In genomic region chr3:72516361-72516760, GRCh38 we compare ENCODE assay signal across 21 cellular contexts.
DNase-seq lines count a peak whose midpoint lies in the region; ATAC-seq, FAIRE-seq and TF ChIP-seq lines count a peak whose summit lies in the region.
"Had no signal": no experiment of that assay in that cellular context is flagged by ENCODE, and none has a peak within 500 bp of the region (broad histone marks: within the 10 kb centered on the region; RNA-seq: fewer than 3 reads in every experiment).

No MANE protein-coding gene starts in this region.

- no peaks in the 10 kb centered on the region for H3K36me3 Mint-ChIP-seq in WTC11
- H3K36me3 Mint-ChIP-seq: CD8-positive, alpha-beta memory T cell; IgD-negative memory B cell had no signal

- peaks cover 8% of the 10 kb centered on the region; the same call in 1 of the 2 replicates for H3K9me3 Mint-ChIP-seq in WTC11
- H3K9me3 Mint-ChIP-seq: CD8-positive, alpha-beta memory T cell; H9; IgD-negative memory B cell had no signal

- H3K4me1 ChIP-seq in HepG2 (ENCODE audit: insufficient read depth, low read length) (peaks cover 52% of the 10 kb centered on the region), right lobe of liver (peaks cover 0 to 11% (median 0%) of the 10 kb centered on the region in 4 donors), smooth muscle cell (ENCODE audit: low read depth) (no peaks in the 10 kb centered on the region)

- H3K9me3 ChIP-seq in HepG2 (ENCODE audit: low read length) (no peaks in the 10 kb centered on the region), right lobe of liver (no peaks in the 10 kb centered on the region), smooth muscle cell (replicated peaks; ENCODE audit: low read depth) (no peaks in the 10 kb centered on the region)
- H3K9me3 ChIP-seq: BLaER1 treated with 17β-estradiol and CSF1 and Interleukin-3, amounts not matched to agents 10 nM and 100 nM had no signal

- H3K27me3 ChIP-seq in HepG2 (ENCODE audit: control insufficient read depth in 1 of 2, insufficient read depth in 2 of 2, low read length in 2 of 2) (no peaks in the 10 kb centered on the region), right lobe of liver (no peaks in the 10 kb centered on the region), smooth muscle cell (ENCODE audit: low read depth) (no peaks in the 10 kb centered on the region)
- H3K27me3 ChIP-seq: BLaER1 treated with 17β-estradiol and CSF1 and Interleukin-3, amounts not matched to agents 10 nM and 100 nM had no signal

- H3K27me3 Mint-ChIP-seq in WTC11 (ENCODE audit: low read depth) = no peaks in the 10 kb centered on the region
- H3K27me3 Mint-ChIP-seq: B cell, IgD-negative memory B cell had no signal

- H3K4me2 ChIP-seq in HepG2 (ENCODE audit: low read depth, low read length) = no peak overlapping the region
- H3K4me2 ChIP-seq in smooth muscle cell = no peak overlapping the region
- H3K4me2 ChIP-seq: BLaER1 treated with 17β-estradiol and CSF1 and Interleukin-3, amounts not matched to agents 10 nM and 100 nM had no signal

- CTCF ChIA-PET in HepG2 (lab: Yijun Ruan, JAX; ENCODE audit: low intra/inter-chr PET ratio, low total read pairs) (no interaction called here), WTC11 (lab: Charles Lee) (no interaction called here)

- H4K20me1 ChIP-seq in HepG2 (ENCODE audit: insufficient read depth, low read length) (no peaks in the 10 kb centered on the region), smooth muscle cell (ENCODE audit: low read depth) (no peaks in the 10 kb centered on the region)
- H4K20me1 ChIP-seq: BLaER1 treated with 17β-estradiol and CSF1 and Interleukin-3, amounts not matched to agents 10 nM and 100 nM had no signal

- H2AFZ ChIP-seq in HepG2 (ENCODE audit: low read length) = no peak overlapping the region
- H2AFZ ChIP-seq in smooth muscle cell (ENCODE audit: low read depth) = no peak overlapping the region

- no peak overlapping the region for H3K4me3 Mint-ChIP-seq in WTC11
- H3K4me3 Mint-ChIP-seq: B cell; CD8-positive, alpha-beta memory T cell; H9; IgD-negative memory B cell had no signal

- no peaks in the 10 kb centered on the region for H3K36me3 ChIP-seq in HepG2 (replicated peaks in 1 of 2; ENCODE audit: control insufficient read depth in 1 of 2, insufficient read depth in 2 of 2, low read length in 2 of 2)
- no peaks in the 10 kb centered on the region for H3K36me3 ChIP-seq in right lobe of liver
- H3K36me3 ChIP-seq in smooth muscle cell (ENCODE audit: low read depth) = no peaks in the 10 kb centered on the region
- H3K36me3 ChIP-seq: BLaER1 treated with 17β-estradiol and CSF1 and Interleukin-3, amounts not matched to agents 10 nM and 100 nM had no signal

- no peak for TF ChIP-seq POLR2A in HepG2 (IDR thresholded peaks at IDR 0.05; ENCODE audit: insufficient read depth in 1 of 2, low read depth in 2 of 2, low read length in 2 of 2)
- no peak for TF ChIP-seq POLR2A in right lobe of liver (IDR thresholded peaks at IDR 0.05)

- ATAC-seq in HepG2 = no peak
- no peak for ATAC-seq in right lobe of liver
- ATAC-seq in WTC11 = no peak
- ATAC-seq in GM18870 (IDR thresholded peaks at IDR 0.05; ENCODE audit: unreplicated experiment) = no peak
- ATAC-seq in HG02973 (IDR thresholded peaks at IDR 0.05; ENCODE audit: unreplicated experiment) = no peak

- TF ChIP-seq EP300 in HepG2 (IDR thresholded peaks at IDR 0.05; ENCODE audit: low read depth in 2 of 2, low read length in 2 of 2) (no peak), HepG2 (CRISPR knock-in tag; IDR thresholded peaks at IDR 0.05; ENCODE audit: borderline replicate concordance) (no peak)

- H3K4me1 Mint-ChIP-seq in WTC11 = peaks cover 7% of the 10 kb centered on the region; the same call in 1 of the 2 replicates
- H3K4me1 Mint-ChIP-seq: CD8-positive, alpha-beta memory T cell had no signal

- no TSS peak for BruUV-seq in HepG2 (replicated peaks; lab: Mats Ljungman, UMichigan)

- no peaks in the 10 kb centered on the region for H3F3A ChIP-seq in smooth muscle cell (ENCODE audit: low read depth)

- intact Hi-C loops in HepG2 (cut with micrococcal nuclease; ENCODE audit: unreplicated experiment) (no loop called here), right lobe of liver (cut with DNase I) (no loop called here)

- 23% methylated on average over 2 of the region's 2 CpGs for WGBS in HepG2 (ENCODE audit: low lambda C conversion rate)
- WGBS in right lobe of liver (ENCODE audit: insufficient coverage, low coverage, low lambda C conversion rate, missing lambda C conversion rate) = 85% methylated on average over 2 of the region's 2 CpGs
- WGBS in smooth muscle cell (ENCODE audit: low lambda C conversion rate) = 85% methylated on average over 2 of the region's 2 CpGs

- no peak overlapping the region for H3K4me3 ChIP-seq in HepG2 (replicated peaks in 1 of 3; ENCODE audit: insufficient read depth in 1 of 3, low read depth in 2 of 3, low read length in 3 of 3)
- H3K4me3 ChIP-seq in right lobe of liver = no peak overlapping the region
- no peak overlapping the region for H3K4me3 ChIP-seq in smooth muscle cell
- H3K4me3 ChIP-seq: BLaER1 treated with 17β-estradiol and CSF1 and Interleukin-3, amounts not matched to agents 10 nM and 100 nM had no signal

- no peak overlapping the region for H3K27ac ChIP-seq in HepG2 (ENCODE audit: extremely low read length, insufficient read depth, low read length)
- H3K27ac ChIP-seq in right lobe of liver = no peak overlapping the region
- peak overlapping the region; percentile 27 for H3K27ac ChIP-seq in smooth muscle cell (ENCODE audit: low read depth)
- H3K27ac ChIP-seq: BLaER1 treated with 17β-estradiol and CSF1 and Interleukin-3, amounts not matched to agents 10 nM and 100 nM; HL-60 had no signal

- no peaks in the 10 kb centered on the region for H3K79me2 ChIP-seq in HepG2 (ENCODE audit: insufficient read depth, low read length)
- no peaks in the 10 kb centered on the region for H3K79me2 ChIP-seq in smooth muscle cell (ENCODE audit: low read depth)

- in situ Hi-C loops in HepG2 (cut with HindIII; ENCODE audit: extremely low pct_ligation_motif_present, low pct_unique_long_range_greater_than_20kb) = no loop called here

- POLR2A ChIA-PET in HepG2 (lab: Yijun Ruan, JAX) (no interaction called here), WTC11 (lab: Charles Lee) (no interaction called here)

- H3K9ac ChIP-seq in HepG2 (ENCODE audit: insufficient read depth, low read depth, low read length) (no peak overlapping the region), smooth muscle cell (ENCODE audit: low read depth) (no peak overlapping the region)
- H3K9ac ChIP-seq: BLaER1 treated with 17β-estradiol and CSF1 and Interleukin-3, amounts not matched to agents 10 nM and 100 nM had no signal

- no peak for FAIRE-seq in HepG2 (lab: Jason Lieb, UNC)
- FAIRE-seq: D721Med, GM12892, GM18507, H1 had no signal

- TF ChIP-seq CTCF in HepG2 (CRISPR knock-in tag; IDR thresholded peaks at IDR 0.05) = no peak
- no peak for TF ChIP-seq CTCF in right lobe of liver (IDR thresholded peaks at IDR 0.05)
- no peak for TF ChIP-seq CTCF in WTC11 (IDR thresholded peaks at IDR 0.05)
- no peak for TF ChIP-seq CTCF in smooth muscle cell (IDR thresholded peaks at IDR 0.05; ENCODE audit: borderline replicate concordance, insufficient read depth, poor library complexity, severe bottlenecking)

- TF ChIP-seq RAD21 in HepG2 (CRISPR knock-in tag; IDR thresholded peaks at IDR 0.05) = no peak

- DNase-seq in HepG2 (ENCODE audit: low spot score) (no peak), right lobe of liver (no peak), WTC11 (ENCODE audit: low spot score) (no peak), smooth muscle cell (lab: John Stamatoyannopoulos, UW; ENCODE audit: unreplicated experiment) (no peak)
- no peak for DNase-seq in activated CD4-positive, CD25-positive, alpha-beta regulatory T cell treated with anti-CD3 and anti-CD28 coated beads, Interleukin-2, amount 50 U/mL, for 72 hours
- DNase-seq: 8988T; CD8-positive, alpha-beta memory T cell; COR-L47; GDM1; H9; KG1 had no signal

- no peak overlapping the region for H3K27ac Mint-ChIP-seq in WTC11
- H3K27ac Mint-ChIP-seq: B cell; CD8-positive, alpha-beta memory T cell; H9; IgD-negative memory B cell had no signal

TF ChIP-seq in HepG2, 621 proteins besides CTCF, POLR2A, EP300 and RAD21 (continues in another document):
- TF ChIP-seq FOSL2 (CRISPR knock-in tag; IDR thresholded peaks at IDR 0.05) (peak; percentile 51; the same call in 1 of the 2 replicates), ZNF24 (IDR thresholded peaks at IDR 0.05) (peak; percentile 78)

TF ChIP-seq in WTC11, 78 proteins besides CTCF, POLR2A, EP300 and RAD21:
- no peak for TF ChIP-seq FOXP1 (CRISPR knock-in tag; IDR thresholded peaks at IDR 0.05; ENCODE audit: borderline replicate concordance)
- TF ChIP-seq USF2 (CRISPR knock-in tag; IDR thresholded peaks at IDR 0.05) = 0 out of 2 replicates have a peak, but pooled peaks have one; percentile 14

Comparison
In these comparisons a context has a peak if more than half of its experiments do, and no peak if none do; other contexts are left out.
1. Of the 50 proteins assayed by ChIP-seq in both HepG2 and WTC11: peak only in HepG2: none; only in WTC11: USF2; in both: none; in neither: 49.